Comparison of ENCODE assay signal across 24 cellular contexts in genomic region chr12:130196827-130197226, GRCh38.
"Had no signal": no experiment of that assay in that cellular context is flagged by ENCODE, and none has a peak within 500 bp of the region (broad histone marks: within the 10 kb centered on the region; RNA-seq: fewer than 3 reads in every experiment).

No MANE protein-coding gene starts in this region.

- ATAC-seq: left ventricle myocardium superior; pancreas; stimulated activated memory B cell treated with anti-CD40 and anti-IgM and Interleukin-4, amounts not matched to agents 10 μg/mL and 1 μg/mL and 100 μg/mL, for 72 hours; stimulated activated naive CD8-positive, alpha-beta T cell treated with anti-CD3 and anti-CD28 coated beads, Interleukin-15, amount 100 ng/mL, for 72 hours; upper lobe of right lung had no signal

- H3K27ac ChIP-seq: ascending aorta, esophagus squamous epithelium, pancreas, prostate gland, sigmoid colon, thyroid gland, upper lobe of right lung had no signal

- DNase-seq: activated CD4-positive, alpha-beta T cell treated with anti-CD3 and anti-CD28 coated beads for 4 hours; activated CD4-positive, alpha-beta T cell treated with anti-CD3 and anti-CD28 coated beads, Interleukin-2, amount 50 U/mL, for 48 hours; activated CD8-positive, alpha-beta memory T cell treated with anti-CD3 and anti-CD28 coated beads for 24 hours; activated effector memory CD4-positive, alpha-beta T cell treated with Interleukin-2 at 50 U/mL for 16 hours; activated naive CD4-positive, alpha-beta T cell treated with anti-CD3 and anti-CD28 coated beads for 36 hours; activated naive CD8-positive, alpha-beta T cell treated with anti-CD3 and anti-CD28 coated beads, Interleukin-2, amount 10 ng/mL, durations not matched to agents 7 days and 5 days; esophagus squamous epithelium; left ventricle myocardium superior; naive B cell; nephron progenitor cell; pancreas; retina; sigmoid colon; small intestine; stimulated activated CD4-positive, alpha-beta T cell treated with anti-CD3 and anti-CD28 coated beads, Interleukin-1b, Interleukin-23, amount 100 ng/mL, for 48 hours; stimulated activated CD4-positive, alpha-beta T cell treated with anti-CD3 and anti-CD28 coated beads, Interleukin-4, amount 100 ng/mL, for 4 hours; stimulated activated CD8-positive, alpha-beta memory T cell treated with anti-CD3 and anti-CD28 coated beads, Interleukin-4, amount 100 ng/mL, for 48 hours; stimulated activated naive CD8-positive, alpha-beta T cell treated with anti-CD3 and anti-CD28 coated beads, Interleukin-15, amount 100 ng/mL, for 72 hours; T-helper 2 cell; thyroid gland; upper lobe of right lung had no signal
